Comparison of ENCODE assay signal across 8 cellular contexts in the genomic region with DNA sequence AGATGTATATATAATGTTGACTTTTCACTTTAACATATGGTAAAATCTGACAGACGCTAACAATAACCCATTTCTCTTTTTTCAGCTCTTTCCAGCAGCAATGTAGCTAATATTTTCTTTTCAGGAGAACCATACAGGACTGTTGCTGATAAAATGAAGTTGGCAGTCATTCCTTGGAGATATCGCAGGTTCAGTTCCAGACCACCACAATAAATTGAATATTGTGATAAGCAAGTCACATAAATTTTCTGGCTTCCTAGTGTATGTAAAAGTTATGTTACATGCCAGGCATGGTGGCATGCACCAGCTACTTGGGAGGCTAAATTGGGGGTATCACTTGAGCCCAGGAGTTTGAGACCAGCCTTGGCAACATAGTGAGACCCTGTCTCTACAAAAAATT.
"Had no signal": no experiment of that assay in that cellular context is flagged by ENCODE, and none has a peak within 500 bp of the region (broad histone marks: within the 10 kb centered on the region; RNA-seq: fewer than 3 reads in every experiment).

No MANE protein-coding gene starts in this region.

- ATAC-seq: GM23338, HepG2, K562 had no signal

- FAIRE-seq: H1, H54, HepG2, K562 had no signal

- H3K27ac ChIP-seq: HL-60 had no signal

- H3K4me3 ChIP-seq: GM23338, K562 had no signal

- DNase-seq: H9, HCEC 1CT had no signal
